10 cellular contexts compared by ENCODE assay signal in the genomic region with DNA sequence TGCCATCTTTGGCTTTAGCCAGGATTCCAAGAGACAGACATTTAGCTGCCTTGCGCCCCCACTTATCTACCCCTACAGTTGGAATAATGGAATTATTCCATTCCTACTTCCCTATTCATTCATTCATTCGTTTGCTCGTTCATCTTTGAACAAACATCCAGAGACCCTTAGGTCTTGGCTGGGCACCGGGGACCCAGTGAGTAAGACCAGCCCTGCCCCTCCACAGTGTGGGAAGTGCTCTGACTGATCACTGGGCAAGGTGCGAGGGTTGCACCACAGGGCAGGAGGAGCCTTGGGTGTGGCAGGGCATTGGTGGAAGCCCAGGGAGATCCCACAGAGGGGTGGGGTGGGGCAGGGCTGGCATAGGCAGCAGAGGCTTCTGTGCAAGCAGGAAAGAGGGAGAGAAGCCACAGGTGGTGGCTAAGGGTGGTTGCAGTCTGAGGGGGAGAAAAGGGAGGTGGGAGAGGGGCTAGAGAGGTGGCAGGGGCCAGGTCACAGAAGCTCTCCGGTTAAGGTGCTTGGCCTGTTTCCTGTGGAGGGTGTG. TPM values are rescaled to one million over a fixed set of nuclear protein-coding genes. Genes with fewer than 3 reads are reported as not detected.
DNase-seq lines count a peak whose midpoint lies in the region; ATAC-seq and TF ChIP-seq lines count a peak whose summit lies in the region.
"Had no signal": no experiment of that assay in that cellular context is flagged by ENCODE, and none has a peak within 500 bp of the region (broad histone marks: within the 10 kb centered on the region; RNA-seq: fewer than 3 reads in every experiment).

No MANE protein-coding gene starts in this region.

- peak overlapping the region; percentile 95 for H2AFZ ChIP-seq in HCT116 (ENCODE audit: low read depth, low read length, poor library complexity, severe bottlenecking)
- no peak overlapping the region for H2AFZ ChIP-seq in mesenchymal stem cell (ENCODE audit: low read depth, low read length)

- RAD21 ChIA-PET in HCT116 (lab: Charles Lee; ENCODE audit: low non-redundant PET in 1 of 2, low total read pairs in 2 of 2, uncharacterized antibody in 2 of 2, unreplicated experiment in 2 of 2): interaction anchor here (0.9 to 2.5 kb wide), 5 partner anchors 51 to 77 kb away, joined by 3 to 30 read pairs (median 10); no protein-coding TSS in a partner anchor

- H3K9ac ChIP-seq in HCT116 (ENCODE audit: low read length) (no peak overlapping the region), mesenchymal stem cell (ENCODE audit: low read length) (no peak overlapping the region)
- H3K9ac ChIP-seq: BLaER1 had no signal

- H4K8ac ChIP-seq in mesenchymal stem cell (ENCODE audit: low read length): no peak overlapping the region

- H3K14ac ChIP-seq in mesenchymal stem cell (ENCODE audit: low read length in 2 of 2): no peak overlapping the region

- 82% methylated on average over 6 of the region's 6 CpGs for WGBS in mesenchymal stem cell

- CTCF ChIA-PET in HCT116 (lab: Charles Lee): interaction anchor here (0.6 to 3.5 kb wide), 30 partner anchors 10 to 1639 kb away, joined by 3 to 145 read pairs (median 4); partner anchors contain the start of genes BSND and DHCR24
- CTCF ChIA-PET in activated CD8-positive, alpha-beta T cell treated with anti-CD3 and anti-CD28 coated beads, Interleukin-2, amount 10 ng/mL, durations not matched to agents 7 days and 5 days (lab: Charles Lee): interaction anchor here (0.7 to 6.3 kb wide), 42 partner anchors 12 to 1640 kb away, joined by 3 to 119 read pairs (median 4); partner anchors contain the start of genes BSND, DHCR24 and TTC22

- no peaks in the 10 kb centered on the region for H3K79me2 ChIP-seq in HCT116 (ENCODE audit: insufficient read depth, low read length)

- no peaks in the 10 kb centered on the region for H3K36me3 Mint-ChIP-seq in activated CD8-positive, alpha-beta T cell treated with anti-CD3 and anti-CD28 coated beads, Interleukin-2, amount 10 ng/mL, durations not matched to agents 7 days and 5 days (ENCODE audit: low read depth)

- TF ChIP-seq CTCF in 22Rv1 (IDR thresholded peaks at IDR 0.05) (peak; percentile 67), HCT116 (IDR thresholded peaks at IDR 0.05 in 2 of 3, conservative IDR thresholded peaks at IDR 0.05 in 1 of 3; ENCODE audit: borderline replicate concordance in 1 of 3, insufficient read depth in 1 of 3, low read depth in 2 of 3, low read length in 2 of 3) (no peak)

- H3K27ac ChIP-seq in 22Rv1 (no peak overlapping the region), HCT116 (ENCODE audit: low read depth, low read length) (no peak overlapping the region), mesenchymal stem cell (ENCODE audit: low read length, poor library complexity, severe bottlenecking) (no peak overlapping the region)
- H3K27ac ChIP-seq: BLaER1 had no signal

- H3K36me3 ChIP-seq in HCT116 (ENCODE audit: control insufficient read depth in 1 of 2, insufficient read depth in 2 of 2, low read length in 2 of 2) (no peaks in the 10 kb centered on the region), mesenchymal stem cell (ENCODE audit: control insufficient read depth in 1 of 2, insufficient read depth in 2 of 2, low read depth in 1 of 2, low read length in 2 of 2) (no peaks in the 10 kb centered on the region)
- H3K36me3 ChIP-seq: BLaER1 had no signal

- no peak for TF ChIP-seq RAD21 in HCT116 (IDR thresholded peaks at IDR 0.05; ENCODE audit: low read depth)

- POLR2A ChIA-PET in HCT116 (lab: Charles Lee): interaction anchor here (0.8 to 1.9 kb wide), 2 partner anchors 50 to 76 kb away, joined by 3 to 17 read pairs; no protein-coding TSS in a partner anchor
- POLR2A ChIA-PET in activated CD8-positive, alpha-beta T cell treated with anti-CD3 and anti-CD28 coated beads, Interleukin-2, amount 10 ng/mL, durations not matched to agents 7 days and 5 days (lab: Charles Lee): interaction anchor here (0.6 to 1.2 kb wide), 3 partner anchors 16 to 85 kb away, joined by 3 to 9 read pairs (median 3); no protein-coding TSS in a partner anchor

- peak overlapping the region; percentile 12 for H3K4me3 Mint-ChIP-seq in activated CD8-positive, alpha-beta T cell treated with anti-CD3 and anti-CD28 coated beads, Interleukin-2, amount 10 ng/mL, durations not matched to agents 7 days and 5 days

- peak; percentile 55 for ATAC-seq in HCT116
- no peak for ATAC-seq in activated CD8-positive, alpha-beta T cell treated with anti-CD3 and anti-CD28 coated beads, Interleukin-2, amount 10 ng/mL, durations not matched to agents 7 days and 5 days

- H3K4me2 ChIP-seq in HCT116 (ENCODE audit: low read length) (peak overlapping the region; percentile 64), mesenchymal stem cell (ENCODE audit: low read length, poor library complexity, severe bottlenecking) (no peak overlapping the region)
- H3K4me2 ChIP-seq: BLaER1 had no signal

- H3K4me1 Mint-ChIP-seq in activated CD8-positive, alpha-beta T cell treated with anti-CD3 and anti-CD28 coated beads, Interleukin-2, amount 10 ng/mL, durations not matched to agents 7 days and 5 days (ENCODE audit: low read depth): peaks cover 24% of the 10 kb centered on the region

- no peak overlapping the region for H4K91ac ChIP-seq in mesenchymal stem cell (ENCODE audit: low read length)

- H2BK12ac ChIP-seq in mesenchymal stem cell (ENCODE audit: low read length in 2 of 2): peak overlapping the region in 1 of 2 experiments; percentile 15

- H3K23ac ChIP-seq in mesenchymal stem cell (ENCODE audit: low read length in 2 of 2): no peak overlapping the region

- H3K27ac Mint-ChIP-seq in activated CD8-positive, alpha-beta T cell treated with anti-CD3 and anti-CD28 coated beads, Interleukin-2, amount 10 ng/mL, durations not matched to agents 7 days and 5 days: peak overlapping the region; percentile 54

- H3K27me3 Mint-ChIP-seq in activated CD8-positive, alpha-beta T cell treated with anti-CD3 and anti-CD28 coated beads, Interleukin-2, amount 10 ng/mL, durations not matched to agents 7 days and 5 days (ENCODE audit: low read depth): peaks cover 13% of the 10 kb centered on the region

- TF ChIP-seq POLR2A in HCT116 (IDR thresholded peaks at IDR 0.05; ENCODE audit: borderline replicate concordance, extremely low read depth, insufficient read depth, insufficient read length): no peak

- no peaks in the 10 kb centered on the region for H4K20me1 ChIP-seq in HCT116 (ENCODE audit: insufficient read depth)
- H4K20me1 ChIP-seq: BLaER1 had no signal

- no peak overlapping the region for H2BK5ac ChIP-seq in mesenchymal stem cell (ENCODE audit: low read depth, low read length, poor library complexity, severe bottlenecking)

- intact Hi-C loops in HCT116 (cut with micrococcal nuclease): loop anchor here (1.0 kb wide), 2 partner anchors 51 to 77 kb away; no protein-coding TSS in a partner anchor

- no peak overlapping the region for H2BK15ac ChIP-seq in mesenchymal stem cell (ENCODE audit: low read depth, poor library complexity, severe bottlenecking)

- H3K4ac ChIP-seq in mesenchymal stem cell (ENCODE audit: low read depth in 1 of 2, low read length in 2 of 2): no peak overlapping the region

- H2AK5ac ChIP-seq in mesenchymal stem cell (ENCODE audit: low read length, severe bottlenecking): peak overlapping the region; percentile 36

- BruUV-seq in HCT116 (replicated peaks; lab: Mats Ljungman, UMichigan): no TSS peak

- H3K9me3 Mint-ChIP-seq in activated CD8-positive, alpha-beta T cell treated with anti-CD3 and anti-CD28 coated beads, Interleukin-2, amount 10 ng/mL, durations not matched to agents 7 days and 5 days (ENCODE audit: insufficient read depth): no peaks in the 10 kb centered on the region

- H3K4me3 ChIP-seq in HCT116 (replicated peaks in 1 of 2; ENCODE audit: low read depth in 1 of 2, low read length in 2 of 2) (no peak overlapping the region), mesenchymal stem cell (ENCODE audit: insufficient read depth in 1 of 2, low read depth in 1 of 2, low read length in 2 of 2) (no peak overlapping the region)
- H3K4me3 ChIP-seq: BLaER1 had no signal

- no peaks in the 10 kb centered on the region for H3K9me2 ChIP-seq in HCT116 (ENCODE audit: insufficient read depth)

- H3K18ac ChIP-seq in mesenchymal stem cell (ENCODE audit: low read depth in 1 of 2, low read length in 2 of 2): peak overlapping the region in 1 of 2 experiments; percentile 41

- DNase-seq in HCT116 (ENCODE audit: low read depth, low spot score) (no peak), mesenchymal stem cell (no peak), NCI-H2107 (lab: John Stamatoyannopoulos, UW) (no peak), NCI-H345 treated with DMSO at 0.1 percent for 48 hours (lab: John Stamatoyannopoulos, UW; ENCODE audit: unreplicated experiment) (no peak), ureter (ENCODE audit: low spot score) (no peak), ecto neural progenitor cell (ENCODE audit: low spot score) (no peak)
- DNase-seq in activated CD8-positive, alpha-beta T cell treated with anti-CD3 and anti-CD28 coated beads, Interleukin-2, amount 10 ng/mL, durations not matched to agents 7 days and 5 days: no peak

- H3K4me1 ChIP-seq in HCT116 (ENCODE audit: control insufficient read depth in 1 of 2, insufficient read depth in 2 of 2, low read length in 2 of 2): peaks cover 3 to 13% of the 10 kb centered on the region in 2 experiments; a peak in 3 of 4 replicates
- H3K4me1 ChIP-seq in mesenchymal stem cell (ENCODE audit: control insufficient read depth, insufficient read depth, low read depth, low read length): peaks cover 11% of the 10 kb centered on the region

- no peaks in the 10 kb centered on the region for H3K27me3 ChIP-seq in HCT116 (ENCODE audit: insufficient read depth, low read length)
- no peaks in the 10 kb centered on the region for H3K27me3 ChIP-seq in mesenchymal stem cell (ENCODE audit: control insufficient read depth in 1 of 2, insufficient read depth in 1 of 2, low read length in 2 of 2)
- H3K27me3 ChIP-seq: BLaER1 had no signal

- no peaks in the 10 kb centered on the region for H3K79me1 ChIP-seq in mesenchymal stem cell (replicated peaks; ENCODE audit: low read length, poor library complexity, severe bottlenecking)

- no peak overlapping the region for H2BK120ac ChIP-seq in mesenchymal stem cell (ENCODE audit: low read depth, low read length)

- no peaks in the 10 kb centered on the region for H3K9me3 ChIP-seq in HCT116 (ENCODE audit: control insufficient read depth in 1 of 2, insufficient read depth in 1 of 2, low read depth in 1 of 2, low read length in 2 of 2)
- no peaks in the 10 kb centered on the region for H3K9me3 ChIP-seq in mesenchymal stem cell (ENCODE audit: control insufficient read depth, low read length)
- H3K9me3 ChIP-seq: BLaER1 had no signal

RNA-seq across cellular contexts. Expression of gene TMEM61, which starts 35.0 kb away (rescaled TPM):
- total RNA-seq in HCT116 (2021; ENCODE audit: unreplicated experiment) (4.4 TPM), ureter (1.4 TPM)
- 6.1 and 6.5 TPM in 2 replicates for polyA plus RNA-seq in HCT116 (2012)
- total RNA-seq in activated CD8-positive, alpha-beta T cell treated with anti-CD3 and anti-CD28 coated beads, Interleukin-2, amount 10 ng/mL, durations not matched to agents 7 days and 5 days: not detected
- not detected for polyA plus RNA-seq in mesenchymal stem cell (2013, experiment 1 of 2)
- polyA plus RNA-seq in mesenchymal stem cell (2013, experiment 2 of 2): not detected

RNA-seq across cellular contexts. Expression of gene BSND, which starts 53.3 kb away (rescaled TPM):
- total RNA-seq in HCT116 (2021; ENCODE audit: unreplicated experiment): not detected
- polyA plus RNA-seq in HCT116 (2012): not detected in 2 replicates
- total RNA-seq in activated CD8-positive, alpha-beta T cell treated with anti-CD3 and anti-CD28 coated beads, Interleukin-2, amount 10 ng/mL, durations not matched to agents 7 days and 5 days: under 1 TPM in 1 of 2 experiments, not detected in 1; 0.05 TPM
- polyA plus RNA-seq in mesenchymal stem cell (2013, experiment 1 of 2): not detected
- not detected for polyA plus RNA-seq in mesenchymal stem cell (2013, experiment 2 of 2)
- not detected for total RNA-seq in ureter
- total RNA-seq: dermis microvascular lymphatic vessel endothelial cell had no signal

RNA-seq across cellular contexts. Expression of gene DHCR24, which starts 58.5 kb away (rescaled TPM):
- total RNA-seq in HCT116 (2021; ENCODE audit: unreplicated experiment): 132 TPM
- 78.0 and 91.8 TPM in 2 replicates for polyA plus RNA-seq in HCT116 (2012)
- total RNA-seq in activated CD8-positive, alpha-beta T cell treated with anti-CD3 and anti-CD28 coated beads, Interleukin-2, amount 10 ng/mL, durations not matched to agents 7 days and 5 days: 100 to 1,000 TPM; 140 to 151 TPM
- polyA plus RNA-seq in mesenchymal stem cell (2013, experiment 1 of 2): 136 TPM
- 139 TPM for polyA plus RNA-seq in mesenchymal stem cell (2013, experiment 2 of 2)
- total RNA-seq in ureter: 190 TPM
